1 cellular context compared by ENCODE assay signal in genomic region chr18:35104391-35105051, GRCh38.
TF ChIP-seq lines count a peak whose summit lies in the region.

No MANE protein-coding gene starts in this region.

TF ChIP-seq in K562, 482 proteins besides CTCF, POLR2A, EP300 and RAD21 (continued from another document and continues in another):
- TF ChIP-seq ETS1 (conservative IDR thresholded peaks at IDR 0.05; ENCODE audit: control insufficient read depth, low read depth, low read length) (no peak), ZNF699 (CRISPR knock-in tag; IDR thresholded peaks at IDR 0.05; ENCODE audit: insufficient replicate concordance) (no peak), NFIC (IDR thresholded peaks at IDR 0.05) (no peak), LCOR (CRISPR knock-in tag; IDR thresholded peaks at IDR 0.05) (no peak), ZNF143 (CRISPR knock-in tag; IDR thresholded peaks at IDR 0.05) (no peak), ILK (tag; IDR thresholded peaks at IDR 0.05; ENCODE audit: borderline replicate concordance, low read depth) (no peak), STAT6 (CRISPR knock-in tag; IDR thresholded peaks at IDR 0.05) (no peak), L3MBTL2 (IDR thresholded peaks at IDR 0.05) (no peak), TOE1 (IDR thresholded peaks at IDR 0.05; ENCODE audit: borderline replicate concordance) (no peak), TOE1 (CRISPR knock-in tag; IDR thresholded peaks at IDR 0.05; ENCODE audit: borderline replicate concordance, low read depth) (no peak), ILF3 (IDR thresholded peaks at IDR 0.05; ENCODE audit: borderline replicate concordance) (no peak), CBX5 (IDR thresholded peaks at IDR 0.05; ENCODE audit: borderline replicate concordance, low read depth) (no peak), CHD7 (IDR thresholded peaks at IDR 0.05; ENCODE audit: low read depth, low read length) (no peak), ZNF212 (CRISPR knock-in tag; IDR thresholded peaks at IDR 0.05) (no peak), NUFIP1 (IDR thresholded peaks at IDR 0.05; ENCODE audit: partially characterized antibody) (no peak), HBP1 (CRISPR knock-in tag; IDR thresholded peaks at IDR 0.05) (no peak), ARNT (IDR thresholded peaks at IDR 0.05) (0 out of 4 replicates have a peak, but pooled peaks of 1 of the 2 experiments have one; percentile 21), PATZ1 (CRISPR knock-in tag; IDR thresholded peaks at IDR 0.05; ENCODE audit: borderline replicate concordance) (0 out of 2 replicates have a peak, but pooled peaks have one; percentile 15), USF2 (CRISPR knock-in tag; IDR thresholded peaks at IDR 0.05) (no peak), RFX1 (IDR thresholded peaks at IDR 0.05) (no peak), TAF7 (tag; IDR thresholded peaks at IDR 0.05) (peak; percentile 73), CC2D1A (IDR thresholded peaks at IDR 0.05) (peak; percentile 28; the same call in 1 of the 2 replicates), ZNF778 (CRISPR knock-in tag; IDR thresholded peaks at IDR 0.05) (no peak), TARDBP (IDR thresholded peaks at IDR 0.05) (no peak), POLR3A (IDR thresholded peaks at IDR 0.05; ENCODE audit: borderline replicate concordance, extremely low read depth, insufficient read depth, insufficient read length) (no peak), ZNF583 (CRISPR knock-in tag; IDR thresholded peaks at IDR 0.05) (0 out of 2 replicates have a peak, but pooled peaks have one; percentile 45), HLTF (IDR thresholded peaks at IDR 0.05) (no peak), TEAD2 (tag; IDR thresholded peaks at IDR 0.05) (no peak), ZNF311 (CRISPR knock-in tag; IDR thresholded peaks at IDR 0.05) (0 out of 2 replicates have a peak, but pooled peaks have one; percentile 19), ZNF384 (IDR thresholded peaks at IDR 0.05; ENCODE audit: low read depth, low read length) (0 out of 2 replicates have a peak, but pooled peaks have one; percentile 18), SMAD3 (CRISPR knock-in tag; conservative IDR thresholded peaks at IDR 0.05) (0 out of 2 replicates have a peak, but pooled peaks have one; percentile 41), BRF1 (IDR thresholded peaks at IDR 0.05; ENCODE audit: borderline replicate concordance, extremely low read depth, insufficient read length) (no peak), SMARCB1 (IDR thresholded peaks at IDR 0.05; ENCODE audit: insufficient read length, low read depth) (no peak), SIX5 (IDR thresholded peaks at IDR 0.05; ENCODE audit: borderline replicate concordance in 1 of 2, insufficient read depth in 1 of 2, low read depth in 1 of 2, low read length in 2 of 2) (no peak), EZH2 (IDR thresholded peaks at IDR 0.05; ENCODE audit: borderline replicate concordance, low read depth, low read length) (no peak), SREBF1 (IDR thresholded peaks at IDR 0.05; ENCODE audit: borderline replicate concordance, low read depth, low read length) (no peak), ZNF354B (CRISPR knock-in tag; IDR thresholded peaks at IDR 0.05) (no peak), MYC (IDR thresholded peaks at IDR 0.05; ENCODE audit: low read depth, low read length) (no peak), MYC (CRISPR knock-in tag; IDR thresholded peaks at IDR 0.05; ENCODE audit: borderline replicate concordance, low read depth) (no peak), POLR2H (tag; IDR thresholded peaks at IDR 0.05; ENCODE audit: low read depth) (no peak), PCBP1 (IDR thresholded peaks at IDR 0.05; ENCODE audit: low read depth, low read length, poor library complexity, severe bottlenecking) (no peak), POLR2B (IDR thresholded peaks at IDR 0.05; ENCODE audit: low read depth, partially characterized antibody) (no peak)
